19 cellular contexts compared by ENCODE assay signal in the genomic region with DNA sequence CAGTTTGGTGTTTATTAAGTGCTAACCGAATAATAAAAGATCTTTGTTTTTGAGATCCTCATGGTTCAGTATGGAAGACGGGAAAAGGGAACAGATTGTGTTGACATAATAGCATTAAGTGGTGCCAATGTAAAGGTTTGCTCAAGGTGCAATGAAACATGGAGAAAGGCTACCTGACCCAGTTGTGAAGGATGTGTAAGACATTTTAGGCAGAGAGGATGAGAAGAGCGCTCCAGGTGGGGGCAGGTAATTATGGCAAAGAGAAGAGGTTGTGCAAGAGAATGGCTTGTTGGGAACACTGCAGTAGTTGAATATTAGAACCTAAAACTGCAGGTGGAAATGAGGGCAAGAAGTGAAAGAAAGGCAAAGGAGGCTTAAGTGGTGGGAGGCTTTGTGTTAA.
"Had no signal": no experiment of that assay in that cellular context is flagged by ENCODE, and none has a peak within 500 bp of the region (broad histone marks: within the 10 kb centered on the region; RNA-seq: fewer than 3 reads in every experiment).

No MANE protein-coding gene starts in this region.

- H3K9me3 Mint-ChIP-seq: activated naive CD4-positive, alpha-beta T cell treated with anti-CD3 and anti-CD28 coated beads, Interleukin-2, amount 50 U/mL, for 72 hours; activated T-cell treated with anti-CD3 and anti-CD28 coated beads, Interleukin-2, amount 50 U/mL, for 4 hours; type B pancreatic cell had no signal

- H3K27me3 ChIP-seq: brain microvascular endothelial cell, esophagus squamous epithelium, sigmoid colon had no signal

- H3K36me3 Mint-ChIP-seq: activated naive CD4-positive, alpha-beta T cell treated with anti-CD3 and anti-CD28 coated beads, Interleukin-2, amount 50 U/mL, for 72 hours; naive thymus-derived CD8-positive, alpha-beta T cell; type B pancreatic cell had no signal

- ATAC-seq: activated CD8-positive, alpha-beta memory T cell treated with anti-CD3 and anti-CD28 coated beads, Interleukin-2, amount 10 ng/mL, durations not matched to agents 7 days and 5 days; activated naive CD4-positive, alpha-beta T cell treated with anti-CD3 and anti-CD28 coated beads, Interleukin-2, amount 50 U/mL, for 72 hours; activated T-cell treated with anti-CD3 and anti-CD28 coated beads, Interleukin-2, amount 50 U/mL, for 4 hours; mucosa of descending colon; naive thymus-derived CD8-positive, alpha-beta T cell; T-helper 17 cell had no signal

- H3K27ac ChIP-seq: brain microvascular endothelial cell, sigmoid colon had no signal

- H3K27me3 Mint-ChIP-seq: progenitor cell of endocrine pancreas, T-helper 17 cell, type B pancreatic cell had no signal

- H3K36me3 ChIP-seq: brain microvascular endothelial cell, esophagus squamous epithelium, sigmoid colon had no signal

- H3K4me3 Mint-ChIP-seq: activated CD8-positive, alpha-beta memory T cell treated with anti-CD3 and anti-CD28 coated beads, Interleukin-2, amount 10 ng/mL, durations not matched to agents 7 days and 5 days; activated T-cell treated with anti-CD3 and anti-CD28 coated beads, Interleukin-2, amount 50 U/mL, for 4 hours; naive thymus-derived CD8-positive, alpha-beta T cell; T-helper 17 cell; type B pancreatic cell had no signal

- DNase-seq: activated CD4-positive, alpha-beta T cell treated with anti-CD3 and anti-CD28 coated beads, Interleukin-2, amount 50 U/mL, for 4 hours; activated CD4-positive, CD25-positive, alpha-beta regulatory T cell treated with anti-CD3 and anti-CD28 coated beads, Interleukin-2, amount 50 U/mL, for 72 hours; activated CD8-positive, alpha-beta memory T cell treated with anti-CD3 and anti-CD28 coated beads, Interleukin-2, amount 10 ng/mL, durations not matched to agents 7 days and 5 days; activated effector memory CD4-positive, alpha-beta T cell treated with anti-CD3 and anti-CD28 coated beads, Interleukin-2, amount 50 U/mL, for 16 hours; activated T-cell treated with anti-CD3 and anti-CD28 coated beads, Interleukin-2, amount 50 U/mL, for 4 hours; amniotic stem cell; brain microvascular endothelial cell; esophagus squamous epithelium; foreskin fibroblast; glutamatergic neuron; mucosa of descending colon; naive thymus-derived CD8-positive, alpha-beta T cell; sigmoid colon; stimulated activated CD4-positive, alpha-beta T cell treated with anti-CD3 and anti-CD28 coated beads, Interleukin-2, amount 100 ng/mL, for 24 hours; stimulated activated naive CD4-positive, alpha-beta T cell; T-helper 17 cell had no signal

- H3K27ac Mint-ChIP-seq: activated CD8-positive, alpha-beta memory T cell treated with anti-CD3 and anti-CD28 coated beads, Interleukin-2, amount 10 ng/mL, durations not matched to agents 7 days and 5 days; activated naive CD4-positive, alpha-beta T cell treated with anti-CD3 and anti-CD28 coated beads, Interleukin-2, amount 50 U/mL, for 72 hours; naive thymus-derived CD8-positive, alpha-beta T cell; progenitor cell of endocrine pancreas; T-helper 17 cell; type B pancreatic cell had no signal

- H3K4me3 ChIP-seq: esophagus squamous epithelium, mucosa of descending colon, sigmoid colon had no signal

- H3K9me3 ChIP-seq: esophagus squamous epithelium, mucosa of descending colon, sigmoid colon had no signal
